In genomic region chr10:124535731-124536495, GRCh38 we compare ENCODE assay signal across 16 cellular contexts.
DNase-seq lines count a peak whose midpoint lies in the region; ATAC-seq and TF ChIP-seq lines count a peak whose summit lies in the region.
"Had no signal": no experiment of that assay in that cellular context is flagged by ENCODE, and none has a peak within 500 bp of the region (broad histone marks: within the 10 kb centered on the region; RNA-seq: fewer than 3 reads in every experiment).

No MANE protein-coding gene starts in this region.

- H3K4me1 ChIP-seq in DOHH2 (ENCODE audit: control insufficient read depth, low read length) (peaks cover 94% of the 10 kb centered on the region), IMR-90 (ENCODE audit: control insufficient read depth, insufficient read depth, low read length) (no peaks in the 10 kb centered on the region)
- H3K4me1 ChIP-seq: prostate gland had no signal

- no peaks in the 10 kb centered on the region for H3K36me3 Mint-ChIP-seq in T-helper 17 cell (ENCODE audit: low read depth)
- H3K36me3 Mint-ChIP-seq in chondrocyte (ENCODE audit: low read depth) = no peaks in the 10 kb centered on the region

- H2AK5ac ChIP-seq in IMR-90 (ENCODE audit: low read depth, low read length) = no peak overlapping the region

- H3K79me2 ChIP-seq in DOHH2 (ENCODE audit: control insufficient read depth, low read length) = no peaks in the 10 kb centered on the region

- no peak overlapping the region for H2AK9ac ChIP-seq in IMR-90 (replicated peaks; ENCODE audit: low read depth, low read length, poor library complexity)

- H3K18ac ChIP-seq in IMR-90 (ENCODE audit: low read depth, low read length) = no peak overlapping the region

- DNase-seq in IMR-90 = no peak
- DNase-seq in T-helper 17 cell = no peak
- DNase-seq in medulla oblongata (ENCODE audit: extremely low spot score) = peak; percentile 30
- DNase-seq in central memory CD4-positive, alpha-beta T cell = no peak
- no peak for DNase-seq in chondrocyte (ENCODE audit: low spot score)
- DNase-seq in stimulated activated CD4-positive, alpha-beta T cell treated with anti-CD3 and anti-CD28 coated beads, Interleukin-4, amount 100 ng/mL, for 24 hours = no peak
- no peak for DNase-seq in midbrain (lab: John Stamatoyannopoulos, UW)
- DNase-seq: activated T-cell treated with anti-CD3 and anti-CD28 coated beads, Interleukin-2, amount 50 U/mL, for 1 hour; GM23248; mucosa of descending colon; NCI-H1417; NCI-H524; stimulated activated CD8-positive, alpha-beta memory T cell treated with anti-CD3 and anti-CD28 coated beads, Interleukin-4, amount 100 ng/mL, for 48 hours had no signal

- peak overlapping the region; percentile 66 for H3K4me3 ChIP-seq in DOHH2 (ENCODE audit: low read length)
- H3K4me3 ChIP-seq in IMR-90 (ENCODE audit: insufficient read depth, low read depth, low read length) = no peak overlapping the region
- H3K4me3 ChIP-seq: coronary artery, GM23248, mucosa of descending colon, prostate gland had no signal

- TF ChIP-seq CTCF in DOHH2 (IDR thresholded peaks at IDR 0.05; ENCODE audit: low read depth, low read length, poor library complexity, severe bottlenecking) (no peak), IMR-90 (conservative IDR thresholded peaks at IDR 0.05; ENCODE audit: low read depth, low read length) (no peak), chondrocyte (IDR thresholded peaks at IDR 0.05) (no peak)

- CTCF ChIA-PET in IMR-90 (lab: Yijun Ruan, JAX) = interaction anchor here (2.0 kb wide), 1 partner anchor 206 kb away, joined by 8 read pairs; no protein-coding TSS in a partner anchor

- 67% methylated on average over 3 of the region's 18 CpGs; no CpG with 5 or more reads in 1 of the 2 experiments for WGBS in IMR-90 (ENCODE audit: extremely low coverage in 2 of 2, insufficient read length in 1 of 2), 2 experiments

- H3K4me3 Mint-ChIP-seq in T-helper 17 cell (no peak overlapping the region), chondrocyte (ENCODE audit: unreplicated experiment) (no peak overlapping the region)

- no peak overlapping the region for H2BK5ac ChIP-seq in IMR-90 (ENCODE audit: low read depth, low read length, poor library complexity, severe bottlenecking)

- H3K27me3 ChIP-seq in DOHH2 (ENCODE audit: control insufficient read depth, low read length) (no peaks in the 10 kb centered on the region), IMR-90 (ENCODE audit: control insufficient read depth, insufficient read depth, low read length) (no peaks in the 10 kb centered on the region; the same call in 1 of the 2 replicates)

- H3K9ac ChIP-seq in IMR-90 (ENCODE audit: low read depth, low read length) = no peak overlapping the region
- H3K9ac ChIP-seq: GM23248 had no signal

- H3K4ac ChIP-seq in IMR-90 (ENCODE audit: low read depth, low read length) = no peak overlapping the region

- H3K9me2 ChIP-seq in DOHH2 (replicated peaks; ENCODE audit: control insufficient read depth, low read length) = no peaks in the 10 kb centered on the region

- POLR2A ChIA-PET in IMR-90 (lab: Charles Lee; ENCODE audit: unreplicated experiment) = no interaction called here

- no peak overlapping the region for H2BK120ac ChIP-seq in IMR-90 (ENCODE audit: low read depth, low read length)

- TF ChIP-seq POLR2A in IMR-90 (IDR thresholded peaks at IDR 0.05; ENCODE audit: low read depth, low read length) = no peak

- H3K27ac ChIP-seq in DOHH2 (ENCODE audit: low read depth, low read length) = peak overlapping the region; percentile 93
- H3K27ac ChIP-seq in IMR-90 (ENCODE audit: insufficient read depth, low read length) = no peak overlapping the region
- H3K27ac ChIP-seq: GM23248, prostate gland had no signal

- H3K4me1 Mint-ChIP-seq in T-helper 17 cell = peaks cover 10% of the 10 kb centered on the region
- no peaks in the 10 kb centered on the region for H3K4me1 Mint-ChIP-seq in chondrocyte (ENCODE audit: low read depth)

- in situ Hi-C loops in IMR-90 (cut with MboI; ENCODE audit: low sequenced_read_pairs) = loop anchor here (5.0 to 25.0 kb wide), 2 partner anchors 206 to 451 kb away; partner anchors contain the start of gene FAM53B

- H4K20me1 ChIP-seq in DOHH2 (ENCODE audit: control insufficient read depth, insufficient read depth, low read depth, low read length) (no peaks in the 10 kb centered on the region), IMR-90 (ENCODE audit: insufficient read depth, low read length) (no peaks in the 10 kb centered on the region)

- H3K36me3 ChIP-seq in DOHH2 (ENCODE audit: control insufficient read depth, low read length) (no peaks in the 10 kb centered on the region), IMR-90 (ENCODE audit: control insufficient read depth, insufficient read depth, low read length) (no peaks in the 10 kb centered on the region)
- H3K36me3 ChIP-seq: prostate gland had no signal

- H4K5ac ChIP-seq in IMR-90 (ENCODE audit: low read depth, low read length) = no peak overlapping the region

- no TSS peak for BruUV-seq in IMR-90 (replicated peaks; lab: Mats Ljungman, UMichigan)

- no peaks in the 10 kb centered on the region for H3K79me1 ChIP-seq in IMR-90 (ENCODE audit: low read depth in 1 of 2, low read length in 2 of 2)

- TF ChIP-seq RAD21 in IMR-90 (IDR thresholded peaks at IDR 0.05; ENCODE audit: low read length) = no peak

- no peaks in the 10 kb centered on the region for H3K9me1 ChIP-seq in IMR-90 (ENCODE audit: insufficient read depth, low read length)

- H3K27me3 Mint-ChIP-seq in T-helper 17 cell = no peaks in the 10 kb centered on the region
- H3K27me3 Mint-ChIP-seq in chondrocyte (ENCODE audit: low read depth) = no peaks in the 10 kb centered on the region

- H2BK15ac ChIP-seq in IMR-90 (ENCODE audit: low read depth, low read length) = no peak overlapping the region

- no peak overlapping the region for H4K91ac ChIP-seq in IMR-90 (ENCODE audit: insufficient read depth, low read depth, low read length)

- H3K4me2 ChIP-seq in DOHH2 (ENCODE audit: low read length) (peak overlapping the region; percentile 59), IMR-90 (ENCODE audit: low read depth, low read length) (no peak overlapping the region)

- H2AFZ ChIP-seq in IMR-90 (replicated peaks; ENCODE audit: low read length, poor library complexity) = peak overlapping the region; percentile 33
- H2AFZ ChIP-seq: GM23248 had no signal

- H3K27ac Mint-ChIP-seq in T-helper 17 cell (peak overlapping the region; percentile 51), chondrocyte (ENCODE audit: unreplicated experiment) (no peak overlapping the region)

- H3K14ac ChIP-seq in IMR-90 (replicated peaks; ENCODE audit: low read depth, low read length) = no peak overlapping the region

- no peak overlapping the region for H2BK20ac ChIP-seq in IMR-90 (ENCODE audit: low read depth, low read length)

- peaks cover 45% of the 10 kb centered on the region for H3F3A ChIP-seq in DOHH2 (ENCODE audit: control insufficient read depth, insufficient read depth)

- no peak overlapping the region for H3K23ac ChIP-seq in IMR-90 (ENCODE audit: low read depth, low read length)

- H3K56ac ChIP-seq in IMR-90 (ENCODE audit: extremely low read depth, insufficient read depth, low read length) = no peak overlapping the region

- dilution Hi-C loops in IMR-90 (cut with HindIII; ENCODE audit: low sequenced_read_pairs, unreplicated experiment) = no loop called here

- intact Hi-C loops in IMR-90 (cut with micrococcal nuclease) = loop anchor here (10.0 kb wide), 1 partner anchor 449 kb away; no protein-coding TSS in a partner anchor

- H4K8ac ChIP-seq in IMR-90 (ENCODE audit: low read depth in 2 of 2, low read length in 2 of 2) = no peak overlapping the region

- no peaks in the 10 kb centered on the region for H3K9me3 ChIP-seq in DOHH2 (ENCODE audit: control insufficient read depth, insufficient read depth, low read length)
- H3K9me3 ChIP-seq in IMR-90 (ENCODE audit: control insufficient read depth, insufficient read depth, low read length) = no peaks in the 10 kb centered on the region
- no peaks in the 10 kb centered on the region for H3K9me3 ChIP-seq in T-helper 17 cell (ENCODE audit: control insufficient read depth, low read length, poor library complexity, severe bottlenecking)
- H3K9me3 ChIP-seq: mucosa of descending colon, prostate gland had no signal

- ATAC-seq in IMR-90 (ENCODE audit: low read depth) = no peak
- ATAC-seq in T-helper 17 cell = no peak
- ATAC-seq: mucosa of descending colon had no signal

- no peaks in the 10 kb centered on the region for H3K9me3 Mint-ChIP-seq in chondrocyte (ENCODE audit: low read depth)

TF ChIP-seq in IMR-90, 13 proteins besides CTCF, POLR2A, EP300 and RAD21:
- no peak for TF ChIP-seq MAZ (IDR thresholded peaks at IDR 0.05; ENCODE audit: borderline replicate concordance, low read depth, low read length)
